Comparison of ENCODE assay signal across 1 cellular context in the genomic region with DNA sequence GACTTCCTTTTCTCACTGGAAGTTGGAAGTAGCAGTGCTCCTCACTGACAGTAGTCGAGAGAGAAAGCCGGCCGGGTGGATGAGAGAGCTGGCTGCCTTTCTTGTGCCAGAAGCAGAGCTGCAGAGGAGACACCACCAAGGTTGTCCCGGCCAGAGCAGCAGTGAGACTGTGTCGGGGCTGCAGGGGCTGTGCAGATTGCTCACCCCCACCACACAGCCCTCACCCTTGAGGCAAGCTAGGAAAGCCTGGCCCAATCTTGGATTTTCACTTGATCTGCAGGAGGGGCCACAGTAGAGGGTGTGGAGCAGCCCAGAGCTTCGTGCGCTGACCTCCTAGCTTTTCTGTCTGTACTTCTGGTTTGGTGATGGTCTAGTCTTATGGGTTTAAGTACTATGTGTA.
TF ChIP-seq lines count a peak whose summit lies in the region.

No MANE protein-coding gene starts in this region.

TF ChIP-seq in IMR-90, 13 proteins besides CTCF, POLR2A, EP300 and RAD21:
- TF ChIP-seq MAZ (IDR thresholded peaks at IDR 0.05; ENCODE audit: borderline replicate concordance, low read depth, low read length): no peak
- no peak for TF ChIP-seq FOS (IDR thresholded peaks at IDR 0.05; ENCODE audit: low read depth, low read length)
- TF ChIP-seq, protein P1, sequence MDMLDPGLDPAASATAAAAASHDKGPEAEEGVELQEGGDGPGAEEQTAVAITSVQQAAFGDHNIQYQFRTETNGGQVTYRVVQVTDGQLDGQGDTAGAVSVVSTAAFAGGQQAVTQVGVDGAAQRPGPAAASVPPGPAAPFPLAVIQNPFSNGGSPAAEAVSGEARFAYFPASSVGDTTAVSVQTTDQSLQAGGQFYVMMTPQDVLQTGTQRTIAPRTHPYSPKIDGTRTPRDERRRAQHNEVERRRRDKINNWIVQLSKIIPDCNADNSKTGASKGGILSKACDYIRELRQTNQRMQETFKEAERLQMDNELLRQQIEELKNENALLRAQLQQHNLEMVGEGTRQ (IDR thresholded peaks at IDR 0.05; ENCODE audit: low read depth, low read length): no peak
- TF ChIP-seq MAFK (IDR thresholded peaks at IDR 0.05; ENCODE audit: low read depth, low read length): no peak
- no peak for TF ChIP-seq MXI1 (IDR thresholded peaks at IDR 0.05; ENCODE audit: borderline replicate concordance, low read depth, low read length)
- TF ChIP-seq RFX5 (IDR thresholded peaks at IDR 0.05; ENCODE audit: low read depth, low read length): no peak
- TF ChIP-seq, protein P2, sequence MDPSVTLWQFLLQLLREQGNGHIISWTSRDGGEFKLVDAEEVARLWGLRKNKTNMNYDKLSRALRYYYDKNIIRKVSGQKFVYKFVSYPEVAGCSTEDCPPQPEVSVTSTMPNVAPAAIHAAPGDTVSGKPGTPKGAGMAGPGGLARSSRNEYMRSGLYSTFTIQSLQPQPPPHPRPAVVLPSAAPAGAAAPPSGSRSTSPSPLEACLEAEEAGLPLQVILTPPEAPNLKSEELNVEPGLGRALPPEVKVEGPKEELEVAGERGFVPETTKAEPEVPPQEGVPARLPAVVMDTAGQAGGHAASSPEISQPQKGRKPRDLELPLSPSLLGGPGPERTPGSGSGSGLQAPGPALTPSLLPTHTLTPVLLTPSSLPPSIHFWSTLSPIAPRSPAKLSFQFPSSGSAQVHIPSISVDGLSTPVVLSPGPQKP (IDR thresholded peaks at IDR 0.05; ENCODE audit: borderline replicate concordance, low read depth, low read length): no peak
- no peak for TF ChIP-seq BHLHE40 (IDR thresholded peaks at IDR 0.05; ENCODE audit: low read depth, low read length)
- no peak for TF ChIP-seq RCOR1 (IDR thresholded peaks at IDR 0.05; ENCODE audit: insufficient replicate concordance, low read length)
- TF ChIP-seq CEBPB (IDR thresholded peaks at IDR 0.05; ENCODE audit: low read depth, low read length): no peak
- TF ChIP-seq NFE2L2 (IDR thresholded peaks at IDR 0.05; ENCODE audit: low read depth, low read length): no peak
- no peak for TF ChIP-seq CHD1 (IDR thresholded peaks at IDR 0.05; ENCODE audit: low read depth, low read length)
- no peak for TF ChIP-seq SMC3 (IDR thresholded peaks at IDR 0.05; ENCODE audit: low read depth, low read length)
TF ChIP-seq in IMR-90: peak in this region for 0.
